In the genomic region with DNA sequence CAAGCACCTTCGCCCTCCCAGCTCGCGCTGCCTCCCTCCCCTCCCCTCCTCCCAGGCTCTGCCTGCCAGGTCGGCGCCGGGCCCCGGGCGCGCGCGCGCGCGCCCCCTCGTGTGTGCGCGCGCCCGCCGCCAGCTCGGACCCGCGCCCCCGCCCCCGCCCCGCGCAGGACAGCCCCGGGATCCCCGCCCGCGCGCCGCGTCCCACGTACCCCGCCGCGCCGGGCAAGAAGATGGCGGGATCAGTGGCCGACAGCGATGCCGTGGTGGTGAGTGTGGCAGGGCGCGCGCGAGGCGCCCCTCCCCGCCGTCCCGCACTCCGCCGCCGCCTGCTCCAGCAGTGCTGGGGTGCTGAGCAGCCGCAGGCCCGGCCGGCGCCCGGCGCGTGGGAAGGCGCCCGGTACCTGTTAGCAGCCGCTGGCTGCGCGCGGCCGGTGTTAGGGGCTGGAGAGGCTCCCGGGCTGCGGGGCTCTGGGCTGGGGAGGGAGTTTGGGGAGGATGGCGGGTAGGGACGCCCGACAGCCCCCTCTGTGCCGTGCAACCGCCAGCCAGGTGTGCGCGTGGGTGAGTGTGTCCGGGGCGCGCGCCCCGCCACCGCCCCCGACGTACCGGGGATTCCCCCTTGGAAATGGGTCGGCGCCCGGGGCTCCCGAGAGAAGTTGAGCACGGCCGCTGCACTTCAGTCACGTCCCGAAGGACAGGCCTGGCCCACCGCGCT, we compare ENCODE assay signal across 8 cellular contexts. TPM values are rescaled to one million over a fixed set of nuclear protein-coding genes. Genes with fewer than 3 reads are reported as not detected.
DNase-seq lines count a peak whose midpoint lies in the region; ATAC-seq and TF ChIP-seq lines count a peak whose summit lies in the region.

No MANE protein-coding gene starts in this region.

- H3K27me3 ChIP-seq in RWPE2 (ENCODE audit: insufficient read depth, poor library complexity, severe bottlenecking) = no peaks in the 10 kb centered on the region

- DNase-seq in Ammon's horn (ENCODE audit: low spot score) (peak; percentile 69), RWPE2 (ENCODE audit: low spot score) (no peak), glomerular visceral epithelial cell (ENCODE audit: extremely low spot score) (peak; percentile 61), occipital lobe (lab: John Stamatoyannopoulos, UW) (peak; percentile 58), type B pancreatic cell (ENCODE audit: extremely low spot score, unreplicated experiment) (peak; percentile 78)

- peak; percentile 67 for ATAC-seq in GM18907 (IDR thresholded peaks at IDR 0.05; ENCODE audit: unreplicated experiment)
- ATAC-seq in HG03159 (IDR thresholded peaks at IDR 0.05; ENCODE audit: unreplicated experiment) = peak; percentile 66
- ATAC-seq in RWPE2 (ENCODE audit: low read depth) = peak; percentile 58

- peak overlapping the region; percentile 86 for H3K27ac ChIP-seq in RWPE2 (ENCODE audit: poor library complexity, severe bottlenecking)

- H3K27ac Mint-ChIP-seq in activated naive CD4-positive, alpha-beta T cell treated with anti-CD3 and anti-CD28 coated beads, Interleukin-2, amount 50 U/mL, for 24 hours = no peak overlapping the region
- peak overlapping the region; percentile 92 for H3K27ac Mint-ChIP-seq in type B pancreatic cell

- H3K36me3 Mint-ChIP-seq in activated naive CD4-positive, alpha-beta T cell treated with anti-CD3 and anti-CD28 coated beads, Interleukin-2, amount 50 U/mL, for 24 hours = no peaks in the 10 kb centered on the region
- peaks cover 24% of the 10 kb centered on the region for H3K36me3 Mint-ChIP-seq in type B pancreatic cell

- H3K4me1 ChIP-seq in RWPE2 (ENCODE audit: insufficient read depth, poor library complexity, severe bottlenecking) = peaks cover 11% of the 10 kb centered on the region

- no peaks in the 10 kb centered on the region for H3K9me3 Mint-ChIP-seq in activated naive CD4-positive, alpha-beta T cell treated with anti-CD3 and anti-CD28 coated beads, Interleukin-2, amount 50 U/mL, for 24 hours
- H3K9me3 Mint-ChIP-seq in type B pancreatic cell = no peaks in the 10 kb centered on the region

- TF ChIP-seq CTCF in RWPE2 (IDR thresholded peaks at IDR 0.05; ENCODE audit: poor library complexity, severe bottlenecking) = no peak
- no peak for TF ChIP-seq CTCF in type B pancreatic cell (conservative IDR thresholded peaks at IDR 0.05)

- peaks cover 35% of the 10 kb centered on the region for H3K36me3 ChIP-seq in RWPE2 (ENCODE audit: low read depth)

- H3K4me3 ChIP-seq in RWPE2 (ENCODE audit: severe bottlenecking) = peak overlapping the region; percentile 70

- H3K27me3 Mint-ChIP-seq in activated naive CD4-positive, alpha-beta T cell treated with anti-CD3 and anti-CD28 coated beads, Interleukin-2, amount 50 U/mL, for 24 hours = peaks cover 5% of the 10 kb centered on the region
- no peaks in the 10 kb centered on the region for H3K27me3 Mint-ChIP-seq in type B pancreatic cell

- H3K4me1 Mint-ChIP-seq in activated naive CD4-positive, alpha-beta T cell treated with anti-CD3 and anti-CD28 coated beads, Interleukin-2, amount 50 U/mL, for 24 hours = peaks cover 6% of the 10 kb centered on the region
- H3K4me1 Mint-ChIP-seq in type B pancreatic cell (ENCODE audit: unreplicated experiment) = peaks cover 17% of the 10 kb centered on the region

- H3K4me3 Mint-ChIP-seq in activated naive CD4-positive, alpha-beta T cell treated with anti-CD3 and anti-CD28 coated beads, Interleukin-2, amount 50 U/mL, for 24 hours = peak overlapping the region; percentile 80
- peak overlapping the region; percentile 94 for H3K4me3 Mint-ChIP-seq in type B pancreatic cell

- H3K9me3 ChIP-seq in RWPE2 (ENCODE audit: severe bottlenecking) = no peaks in the 10 kb centered on the region

RNA-seq across cellular contexts. Expression of a gene that starts 0.5 kb away (rescaled TPM):
- total RNA-seq in occipital lobe (53.7 TPM), type B pancreatic cell (ENCODE audit: low replicate concordance) (19.2 and 20.3 TPM in 2 replicates)
